Comparison of ENCODE assay signal across 8 cellular contexts in genomic region chr3:101676765-101677435, GRCh38. TPM values are rescaled to one million over a fixed set of nuclear protein-coding genes. Genes with fewer than 3 reads are reported as not detected.
DNase-seq lines count a peak whose midpoint lies in the region; ATAC-seq and TF ChIP-seq lines count a peak whose summit lies in the region.

ZBTB11 (minus strand) TSS chr3:101677132; CDS start chr3:101676914, 218 bp downstream.

- peak within 1 kb of the TSS; percentile 94 for H3K27ac Mint-ChIP-seq in activated naive CD8-positive, alpha-beta T cell treated with anti-CD3 and anti-CD28 coated beads for 36 hours

- DNase-seq in PC-9 (peak; percentile 100), heart left ventricle (peak; percentile 100), pulmonary artery endothelial cell (ENCODE audit: low read depth, low spot score) (peak; percentile 99), GOT3 (lab: John Stamatoyannopoulos, UW) (no peak), NCI-H2081 (lab: John Stamatoyannopoulos, UW) (no peak)
- DNase-seq in activated naive CD8-positive, alpha-beta T cell treated with anti-CD3 and anti-CD28 coated beads for 36 hours: peak; percentile 99

- peaks cover 58% of the 10 kb centered on the region for H3F3A ChIP-seq in PC-9 (ENCODE audit: insufficient read depth, low read depth)

- TF ChIP-seq POLR2A in GM10847 (IDR thresholded peaks at IDR 0.05; ENCODE audit: extremely low read depth, insufficient read length): peak; percentile 53
- TF ChIP-seq POLR2A in heart left ventricle (IDR thresholded peaks at IDR 0.05): peak; percentile 42 to 73

- H3K36me3 Mint-ChIP-seq in activated naive CD8-positive, alpha-beta T cell treated with anti-CD3 and anti-CD28 coated beads for 36 hours: peaks cover 47% of the 10 kb centered on the region

- H3K4me3 ChIP-seq in PC-9 (peak within 1 kb of the TSS; percentile 79), heart left ventricle (peak within 1 kb of the TSS; percentile 76 to 100 (median 90))

- H3K27me3 ChIP-seq in PC-9 (ENCODE audit: insufficient read depth, low read depth) (no peaks in the 10 kb centered on the region), heart left ventricle (no peaks in the 10 kb centered on the region)

- H3K4me3 Mint-ChIP-seq in activated naive CD8-positive, alpha-beta T cell treated with anti-CD3 and anti-CD28 coated beads for 36 hours: peak within 1 kb of the TSS; percentile 90

- H3K9me3 ChIP-seq in PC-9 (ENCODE audit: insufficient read depth, low read depth) (no peaks in the 10 kb centered on the region), heart left ventricle (no peaks in the 10 kb centered on the region)

- POLR2A ChIA-PET in PC-9 (lab: Charles Lee; ENCODE audit: unreplicated experiment): interaction anchor here (0.7 to 1.3 kb wide), 5 partner anchors 11 to 500 kb away, joined by 3 to 6 read pairs (median 4); partner anchors contain the start of genes CEP97 and PCNP

- H3K4me1 ChIP-seq in PC-9 (replicated peaks; ENCODE audit: insufficient read depth) (peaks cover 22% of the 10 kb centered on the region), heart left ventricle (peaks cover 0 to 39% (median 12%) of the 10 kb centered on the region in 12 donors)

- no peaks in the 10 kb centered on the region for H3K9me2 ChIP-seq in PC-9 (ENCODE audit: insufficient read depth)

- H3K9me3 Mint-ChIP-seq in activated naive CD8-positive, alpha-beta T cell treated with anti-CD3 and anti-CD28 coated beads for 36 hours: no peaks in the 10 kb centered on the region

- TF ChIP-seq CTCF in PC-9 (conservative IDR thresholded peaks at IDR 0.05) (peak; percentile 73), heart left ventricle (IDR thresholded peaks at IDR 0.05) (peak; percentile 24 to 79 (median 42))

- BruUV-seq in PC-9 (replicated peaks; lab: Mats Ljungman, UMichigan): TSS peak; percentile 46

- H3K36me3 ChIP-seq in PC-9 (ENCODE audit: low read depth) (peaks cover 22% of the 10 kb centered on the region), heart left ventricle (peaks cover 0 to 36% (median 25%) of the 10 kb centered on the region in 9 donors)

- peak; percentile 70 for ATAC-seq in HG02588 (IDR thresholded peaks at IDR 0.05; ENCODE audit: unreplicated experiment)
- ATAC-seq in heart left ventricle: peak; percentile 91 to 96 (median 94)

- H3K79me2 ChIP-seq in PC-9 (ENCODE audit: low read depth): peaks cover 54% of the 10 kb centered on the region

- CTCF ChIA-PET in PC-9 (lab: Charles Lee): interaction anchor here (0.5 to 1.4 kb wide), 8 partner anchors 31 to 1338 kb away, joined by 3 to 8 read pairs (median 5); partner anchors contain the start of gene CEP97

- intact Hi-C loops in PC-9 (cut with micrococcal nuclease; ENCODE audit: unreplicated experiment) (loop anchor here (1.0 to 5.0 kb wide), 5 partner anchors 9 to 170 kb away; partner anchors contain the start of genes CEP97, NFKBIZ, PCNP and RPL24), heart left ventricle (cut with DNase I) (loop anchor here in 7 of 10 donors (1.0 to 10.0 kb wide), 6 partner anchors 9 to 165 kb away; partner anchors contain the start of genes PCNP (in 7 of the 7), RPL24 (in 4 of the 7), CEP97 (in 1 of the 7) and SENP7 (in 1 of the 7))

- peak within 1 kb of the TSS; percentile 87 for H3K4me2 ChIP-seq in PC-9

- H3K27ac ChIP-seq in PC-9 (peak within 1 kb of the TSS; percentile 70), heart left ventricle (peak within 1 kb of the TSS; percentile 88 to 100 (median 96))

- H3K4me1 Mint-ChIP-seq in activated naive CD8-positive, alpha-beta T cell treated with anti-CD3 and anti-CD28 coated beads for 36 hours: peaks cover 49% of the 10 kb centered on the region

- H2AFZ ChIP-seq in PC-9: peak within 1 kb of the TSS; percentile 93

- peaks cover 33% of the 10 kb centered on the region for H4K20me1 ChIP-seq in PC-9 (ENCODE audit: insufficient read depth)

- WGBS in heart left ventricle, 4 donors: 0% methylated on average over 41 to 57 of the region's 57 CpGs

- no peaks in the 10 kb centered on the region for H3K27me3 Mint-ChIP-seq in activated naive CD8-positive, alpha-beta T cell treated with anti-CD3 and anti-CD28 coated beads for 36 hours

RNA-seq across cellular contexts. Expression of gene ZBTB11, which starts in this region (rescaled TPM):
- total RNA-seq in PC-9 (2021): 18.0 and 22.1 TPM in 2 replicates
- 10 to 100 TPM; 23.8 to 24.3 TPM for total RNA-seq in activated naive CD8-positive, alpha-beta T cell treated with anti-CD3 and anti-CD28 coated beads for 36 hours
- 10 to 100 TPM in 5 of 9 donors, 1 to 10 TPM in 4; 8.6 to 12.9 (median 10.4) TPM for total RNA-seq in heart left ventricle
- 1 to 10 TPM; 4.6 to 6.0 TPM for polyA plus RNA-seq in heart left ventricle
- 18.4 and 29.8 TPM in 2 replicates for total RNA-seq in pulmonary artery endothelial cell

Comparison
In these comparisons a context has a peak if more than half of its experiments do, and no peak if none do; other contexts are left out.
1. DNase-seq: peak in PC-9 (2 of 2), activated naive CD8-positive, alpha-beta T cell treated with anti-CD3 and anti-CD28 coated beads for 36 hours (single experiment), heart left ventricle (5 of 5) and pulmonary artery endothelial cell (single experiment); none in GOT3 (single experiment) and NCI-H2081 (0 of 2).